Comparison of ENCODE assay signal across 35 cellular contexts in the genomic region with DNA sequence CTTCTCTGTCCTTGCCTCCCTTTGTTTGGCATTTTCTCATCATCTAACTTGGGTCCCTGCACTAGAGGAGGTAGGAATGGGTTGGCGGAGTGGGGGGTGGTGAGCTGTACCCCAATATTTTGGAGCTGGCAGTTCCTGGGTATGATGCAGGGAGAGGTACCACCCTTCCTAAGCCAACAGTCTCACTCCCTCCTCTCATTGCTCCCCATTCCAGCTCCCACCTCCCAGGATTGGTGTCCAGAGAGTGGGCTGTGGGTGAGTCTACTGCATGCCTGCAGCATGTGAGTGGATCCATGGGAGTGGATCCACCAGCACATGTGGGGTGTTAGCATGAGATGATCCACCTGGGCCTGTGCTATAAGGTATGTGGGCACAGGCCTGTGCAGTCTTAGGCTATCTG. TPM values are rescaled to one million over a fixed set of nuclear protein-coding genes. Genes with fewer than 3 reads are reported as not detected.
"Had no signal": no experiment of that assay in that cellular context is flagged by ENCODE, and none has a peak within 500 bp of the region (broad histone marks: within the 10 kb centered on the region; RNA-seq: fewer than 3 reads in every experiment).

No MANE protein-coding gene starts in this region.

- H3K27me3 ChIP-seq: adrenal gland, body of pancreas, brain microvascular endothelial cell, cardiac muscle cell had no signal

- DNase-seq: activated B cell treated with CpG ODN at 0.5 μM for 24 hours; activated CD4-positive, alpha-beta memory T cell treated with anti-CD3 and anti-CD28 coated beads for 36 hours; activated CD4-positive, alpha-beta T cell treated with anti-CD3 and anti-CD28 coated beads for 4 hours; activated CD4-positive, alpha-beta T cell treated with anti-CD3 and anti-CD28 coated beads, Interleukin-2, amount 10 ng/mL, durations not matched to agents 24 days and 14 days; activated CD4-positive, alpha-beta T cell treated with anti-CD3 and anti-CD28 coated beads, Interleukin-2, amount 50 U/mL, for 1 hour; activated CD4-positive, alpha-beta T cell treated with anti-CD3 and anti-CD28 coated beads, Interleukin-2, amount 50 U/mL, for 4 hours; activated CD4-positive, CD25-positive, alpha-beta regulatory T cell treated with anti-CD3 and anti-CD28 coated beads, Interleukin-2, amount 50 U/mL, for 72 hours; activated CD8-positive, alpha-beta memory T cell treated with anti-CD3 and anti-CD28 coated beads, Interleukin-2, amount 50 U/mL, for 4 hours; activated CD8-positive, alpha-beta T cell treated with anti-CD3 and anti-CD28 coated beads for 36 hours; activated effector memory CD4-positive, alpha-beta T cell treated with anti-CD3 and anti-CD28 coated beads, Interleukin-2, amount 50 U/mL, for 16 hours; activated gamma-delta T cell treated with Interleukin-2 at 50 U/mL for 16 hours; activated naive CD4-positive, alpha-beta T cell; activated naive CD4-positive, alpha-beta T cell treated with anti-CD3 and anti-CD28 coated beads for 36 hours; activated naive CD4-positive, alpha-beta T cell treated with anti-CD3 and anti-CD28 coated beads, Interleukin-2, amount 50 U/mL, for 16 hours; activated naive CD8-positive, alpha-beta T cell treated with anti-CD3 and anti-CD28 coated beads for 36 hours; activated T-cell treated with anti-CD3 and anti-CD28 coated beads for 4 hours; activated T-cell treated with anti-CD3 and anti-CD28 coated beads, Interleukin-2, amount 50 U/mL, for 1 hour; activated T-cell treated with anti-CD3 and anti-CD28 coated beads, Interleukin-2, amount 50 U/mL, for 4 hours; activated T-cell treated with anti-CD3 and anti-CD28 coated beads, Interleukin-2, amount 50 U/mL, for 72 hours; adrenal gland; amniotic stem cell; aorta; body of pancreas; brain microvascular endothelial cell; central memory CD4-positive, alpha-beta T cell; T-helper 1 cell; T-helper 2 cell; T-helper 9 cell had no signal

- H3K4me3 ChIP-seq: adrenal gland, body of pancreas, cardiac muscle cell had no signal

- H3K4me1 ChIP-seq: adrenal gland, body of pancreas had no signal

- H3K36me3 ChIP-seq: cardiac muscle cell had no signal

- H3K27ac ChIP-seq: adrenal gland, body of pancreas, brain microvascular endothelial cell, cardiac muscle cell, VCaP had no signal

- H3K9me3 ChIP-seq: adrenal gland, body of pancreas had no signal

- ATAC-seq: activated CD8-positive, alpha-beta T cell treated with anti-CD3 and anti-CD28 coated beads for 36 hours; activated naive CD4-positive, alpha-beta T cell treated with anti-CD3 and anti-CD28 coated beads, Interleukin-2, amount 50 U/mL, for 72 hours; activated T-cell treated with anti-CD3 and anti-CD28 coated beads, Interleukin-2, amount 50 U/mL, for 4 hours; activated T-cell treated with anti-CD3 and anti-CD28 coated beads, Interleukin-2, amount 50 U/mL, for 72 hours; activated T-helper 17 cell treated with anti-CD3 and anti-CD28 coated beads, Interleukin-2, amount 50 U/mL, for 72 hours; body of pancreas had no signal

RNA-seq across cellular contexts. Expression of a gene that starts 59.7 kb away (rescaled TPM):
- total RNA-seq: activated B cell treated with CpG ODN at 0.5 μM for 24 hours; activated CD4-positive, alpha-beta T cell treated with anti-CD3 and anti-CD28 coated beads, Interleukin-2, amount 10 ng/mL, durations not matched to agents 24 days and 14 days; activated CD8-positive, alpha-beta memory T cell treated with anti-CD3 and anti-CD28 coated beads for 36 hours; activated naive CD8-positive, alpha-beta T cell treated with anti-CD3 and anti-CD28 coated beads for 36 hours; activated T-cell treated with anti-CD3 and anti-CD28 coated beads, Interleukin-2, amount 50 U/mL, for 4 hours; activated T-helper 1 cell treated with anti-CD3 and anti-CD28 coated beads, Interleukin-12 subunit alpha, Interleukin-12 subunit beta, Interleukin-2, Interleukin-4 antibody, amounts not matched to agents 30 ng/mL and 10 ng/mL and 1 ng/mL, durations not matched to agents 14 hours and 24 hours and 36 hours; activated T-helper 17 cell treated with anti-CD3 and anti-CD28 coated beads, Interleukin-2, amount 50 U/mL, for 72 hours; aorta; bronchial epithelial cell had no signal
- polyA plus RNA-seq: aorta had no signal
